In genomic region chr6:37134622-37135191, GRCh38 we compare ENCODE assay signal across 8 cellular contexts. TPM values are rescaled to one million over a fixed set of nuclear protein-coding genes. Genes with fewer than 3 reads are reported as not detected.
DNase-seq lines count a peak whose midpoint lies in the region; ATAC-seq and TF ChIP-seq lines count a peak whose summit lies in the region.

No MANE protein-coding gene starts in this region.

- peaks cover 39 to 47% of the 10 kb centered on the region in 2 donors for H3K4me1 ChIP-seq in gastrocnemius medialis

- H3K36me3 Mint-ChIP-seq in activated CD8-positive, alpha-beta T cell treated with anti-CD3 and anti-CD28 coated beads for 36 hours (ENCODE audit: low read depth), result no peaks in the 10 kb centered on the region

- peaks cover 26% of the 10 kb centered on the region for H3K4me1 Mint-ChIP-seq in activated CD8-positive, alpha-beta T cell treated with anti-CD3 and anti-CD28 coated beads for 36 hours (ENCODE audit: low read depth)

- H3K9me3 ChIP-seq in gastrocnemius medialis, result no peaks in the 10 kb centered on the region

- H3K36me3 ChIP-seq in gastrocnemius medialis, result no peaks in the 10 kb centered on the region

- no peak for TF ChIP-seq CTCF in activated CD8-positive, alpha-beta T cell treated with anti-CD3 and anti-CD28 coated beads for 36 hours (IDR thresholded peaks at IDR 0.05)
- no peak for TF ChIP-seq CTCF in gastrocnemius medialis (IDR thresholded peaks at IDR 0.05 in 4 of 5, conservative IDR thresholded peaks at IDR 0.05 in 1 of 5)

- intact Hi-C loops in activated CD8-positive, alpha-beta T cell treated with anti-CD3 and anti-CD28 coated beads for 36 hours (cut with micrococcal nuclease), result no loop called here
- intact Hi-C loops in Right ventricle myocardium superior (cut with DNase I), result no loop called here
- intact Hi-C loops in gastrocnemius medialis (cut with DNase I; ENCODE audit: low total_unique reads), result loop anchor here (1.0 to 5.0 kb wide), 2 partner anchors 35 to 147 kb away; partner anchors contain the start of gene MTCH1

- no peak overlapping the region for H3K4me3 ChIP-seq in gastrocnemius medialis

- POLR2A ChIA-PET in activated CD8-positive, alpha-beta T cell treated with anti-CD3 and anti-CD28 coated beads for 36 hours (lab: Charles Lee), result no interaction called here
- POLR2A ChIA-PET in HEK293T (lab: Yijun Ruan, JAX), result interaction anchor here (0.8 to 5.9 kb wide), 5 partner anchors 8 to 36 kb away, joined by 3 to 54 read pairs (median 4); partner anchors contain the start of gene PIM1

- H3K27me3 ChIP-seq in gastrocnemius medialis, result no peaks in the 10 kb centered on the region

- DNase-seq in HS-5 (ENCODE audit: low read depth) (peak; percentile 95), Right ventricle myocardium superior (peak; percentile 52), gastrocnemius medialis (peak; percentile 74 to 76), HEK293T (ENCODE audit: extremely low spot score) (no peak), substantia nigra (lab: John Stamatoyannopoulos, UW) (no peak), NCI-H2029 treated with DMSO at 0.1 percent for 48 hours (lab: John Stamatoyannopoulos, UW) (no peak)
- peak; percentile 25 for DNase-seq in activated CD8-positive, alpha-beta T cell treated with anti-CD3 and anti-CD28 coated beads for 36 hours

- H3K27me3 Mint-ChIP-seq in activated CD8-positive, alpha-beta T cell treated with anti-CD3 and anti-CD28 coated beads for 36 hours, result no peaks in the 10 kb centered on the region

- no peak for TF ChIP-seq POLR2A in gastrocnemius medialis (IDR thresholded peaks at IDR 0.05)

- H3K9me3 Mint-ChIP-seq in activated CD8-positive, alpha-beta T cell treated with anti-CD3 and anti-CD28 coated beads for 36 hours, result no peaks in the 10 kb centered on the region

- CTCF ChIA-PET in activated CD8-positive, alpha-beta T cell treated with anti-CD3 and anti-CD28 coated beads for 36 hours (lab: Charles Lee), result interaction anchor here (0.7 to 1.6 kb wide), 3 partner anchors 31 to 83 kb away, joined by 3 to 5 read pairs (median 3); no protein-coding TSS in a partner anchor
- CTCF ChIA-PET in HEK293T (lab: Yijun Ruan, JAX), result no interaction called here

- peak overlapping the region; percentile 79 for H3K27ac Mint-ChIP-seq in activated CD8-positive, alpha-beta T cell treated with anti-CD3 and anti-CD28 coated beads for 36 hours

- no peak overlapping the region for H3K4me3 Mint-ChIP-seq in activated CD8-positive, alpha-beta T cell treated with anti-CD3 and anti-CD28 coated beads for 36 hours

- peak; percentile 46 for ATAC-seq in activated CD8-positive, alpha-beta T cell treated with anti-CD3 and anti-CD28 coated beads for 36 hours
- ATAC-seq in Right ventricle myocardium superior (ENCODE audit: poor library complexity) (peak; percentile 6), gastrocnemius medialis (peak; percentile 68 to 82), GM19023 (IDR thresholded peaks at IDR 0.05; ENCODE audit: unreplicated experiment) (no peak)

- in situ Hi-C loops in gastrocnemius medialis (cut with MboI; ENCODE audit: low sequenced_read_pairs in 4 of 4), result loop anchor here in 1 of 4 donors (5.0 kb wide), 1 partner anchor 38 kb away; the partner anchor contains the start of gene PIM1

- peak overlapping the region; percentile 91 to 95 (median 93) for H3K27ac ChIP-seq in gastrocnemius medialis
- no peak overlapping the region for H3K27ac ChIP-seq in substantia nigra (ENCODE audit: low read depth, low read length, poor library complexity, severe bottlenecking)

TF ChIP-seq in HEK293T, 16 proteins besides CTCF, POLR2A, EP300 and RAD21:
- TF ChIP-seq NFRKB (IDR thresholded peaks at IDR 0.05) (no peak), FOXA1 (IDR thresholded peaks at IDR 0.05) (no peak), SUZ12 (IDR thresholded peaks at IDR 0.05) (no peak)

RNA-seq across cellular contexts. Expression of gene PIM1, which starts 35.2 kb away (rescaled TPM):
- 100 to 1,000 TPM; 293 to 305 TPM for total RNA-seq in activated CD8-positive, alpha-beta T cell treated with anti-CD3 and anti-CD28 coated beads for 36 hours
- total RNA-seq in Right ventricle myocardium superior (28.3 TPM), gastrocnemius medialis (10 to 100 TPM in 2 of 4 donors, 1 to 10 TPM in 2; 5.0 to 23.0 (median 13.0) TPM)

Comparison
In these comparisons a context has a peak if more than half of its experiments do, and no peak if none do; other contexts are left out.
1. DNase-seq: peak in HS-5 (single experiment), activated CD8-positive, alpha-beta T cell treated with anti-CD3 and anti-CD28 coated beads for 36 hours (single experiment), Right ventricle myocardium superior (single experiment) and gastrocnemius medialis (2 of 2); none in HEK293T (single experiment), substantia nigra (0 of 49) and NCI-H2029 treated with DMSO at 0.1 percent for 48 hours (single experiment).
2. RNA of gene PIM1, which starts 35.2 kb away (total RNA-seq): 293 to 305 TPM in activated CD8-positive, alpha-beta T cell treated with anti-CD3 and anti-CD28 coated beads for 36 hours; 28.3 TPM in Right ventricle myocardium superior (single experiment) and 5.0 to 23.0 TPM in gastrocnemius medialis; every median in the first group is over 10 times any median in the second.